Comparison of ENCODE assay signal across 8 cellular contexts in the genomic region with DNA sequence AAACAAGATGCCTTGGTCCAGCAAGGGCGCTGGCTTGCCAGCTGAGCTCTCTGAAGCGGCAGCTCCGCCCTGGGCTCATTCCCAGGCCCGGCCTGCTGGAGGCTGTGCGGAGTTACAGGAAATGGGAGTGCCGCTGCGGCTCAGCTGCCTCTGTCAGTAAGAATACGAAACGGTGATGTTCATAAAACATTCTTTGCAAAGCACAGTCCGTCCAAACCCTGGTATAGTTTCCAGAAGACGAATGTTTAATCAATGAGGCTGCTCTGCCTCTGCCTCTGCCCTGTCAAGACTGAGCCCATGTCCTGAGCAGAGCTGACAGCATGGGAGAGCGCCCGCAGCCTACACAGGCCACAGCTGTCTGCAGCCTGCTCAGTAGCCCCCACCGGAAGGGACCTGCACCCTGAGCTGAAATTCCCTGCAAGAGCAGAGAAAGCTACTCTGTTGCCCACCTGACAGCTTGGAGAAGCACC.
DNase-seq lines count a peak whose midpoint lies in the region; ATAC-seq lines count a peak whose summit lies in the region.

No MANE protein-coding gene starts in this region.

- peak; percentile 60 for DNase-seq in DMS153 treated with DMSO at 0.1 percent for 48 hours (lab: John Stamatoyannopoulos, UW; ENCODE audit: unreplicated experiment)
- DNase-seq in NCI-H748 treated with DMSO at 0.1 percent for 48 hours (lab: John Stamatoyannopoulos, UW) = peak; percentile 13
- peak; percentile 76 for DNase-seq in ecto neural progenitor cell (ENCODE audit: low spot score)
- DNase-seq in lung microvascular endothelial cell (ENCODE audit: low read depth in 2 of 2) = peak; percentile 72 to 77

- no peak for ATAC-seq in HG02623 (IDR thresholded peaks at IDR 0.05; ENCODE audit: unreplicated experiment)
- no peak for ATAC-seq in GM18870 (IDR thresholded peaks at IDR 0.05; ENCODE audit: unreplicated experiment)
- ATAC-seq in HG02588 (IDR thresholded peaks at IDR 0.05; ENCODE audit: unreplicated experiment) = no peak

- peak overlapping the region; percentile 31 for H3K27ac ChIP-seq in temporal lobe (ENCODE audit: low read depth, low read length)

Comparison
In these comparisons a context has a peak if more than half of its experiments do, and no peak if none do; other contexts are left out.
1. DNase-seq: peak in every context shown above with its lines; median percentile 76 in ecto neural progenitor cell; 74 in lung microvascular endothelial cell; 60 in DMS153 treated with DMSO at 0.1 percent for 48 hours; 13 in NCI-H748 treated with DMSO at 0.1 percent for 48 hours.